ENCODE assay signal across 2 cellular contexts in the genomic region with DNA sequence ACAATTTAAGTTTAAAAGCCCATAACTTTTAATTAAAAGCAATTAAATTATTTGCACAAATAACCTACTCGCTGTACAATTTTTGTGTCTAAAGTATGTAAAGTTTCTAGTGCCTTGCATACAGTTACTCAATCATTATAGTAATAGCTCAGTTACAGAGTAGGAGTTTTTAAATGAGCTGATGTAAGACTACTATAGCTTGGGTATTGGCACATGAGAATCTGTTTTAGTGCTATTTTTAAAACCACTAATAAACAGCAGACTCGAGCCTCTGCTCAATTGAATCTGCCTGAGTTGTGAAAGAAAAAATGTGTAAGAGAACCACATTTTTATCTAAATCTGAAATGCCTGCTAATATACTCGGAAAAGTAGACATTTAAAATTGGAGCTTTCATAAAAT.
TF ChIP-seq lines count a peak whose summit lies in the region.

No MANE protein-coding gene starts in this region.

TF ChIP-seq in IMR-90, 13 proteins besides CTCF, POLR2A, EP300 and RAD21:
- TF ChIP-seq MAFK (IDR thresholded peaks at IDR 0.05; ENCODE audit: low read depth, low read length): no peak
- no peak for TF ChIP-seq RFX5 (IDR thresholded peaks at IDR 0.05; ENCODE audit: low read depth, low read length)
- no peak for TF ChIP-seq MAZ (IDR thresholded peaks at IDR 0.05; ENCODE audit: borderline replicate concordance, low read depth, low read length)
- TF ChIP-seq SMC3 (IDR thresholded peaks at IDR 0.05; ENCODE audit: low read depth, low read length): no peak
- no peak for TF ChIP-seq BHLHE40 (IDR thresholded peaks at IDR 0.05; ENCODE audit: low read depth, low read length)
- TF ChIP-seq MXI1 (IDR thresholded peaks at IDR 0.05; ENCODE audit: borderline replicate concordance, low read depth, low read length): no peak

TF ChIP-seq in GM12878, 131 proteins besides CTCF, POLR2A, EP300 and RAD21:
- TF ChIP-seq, protein P1, sequence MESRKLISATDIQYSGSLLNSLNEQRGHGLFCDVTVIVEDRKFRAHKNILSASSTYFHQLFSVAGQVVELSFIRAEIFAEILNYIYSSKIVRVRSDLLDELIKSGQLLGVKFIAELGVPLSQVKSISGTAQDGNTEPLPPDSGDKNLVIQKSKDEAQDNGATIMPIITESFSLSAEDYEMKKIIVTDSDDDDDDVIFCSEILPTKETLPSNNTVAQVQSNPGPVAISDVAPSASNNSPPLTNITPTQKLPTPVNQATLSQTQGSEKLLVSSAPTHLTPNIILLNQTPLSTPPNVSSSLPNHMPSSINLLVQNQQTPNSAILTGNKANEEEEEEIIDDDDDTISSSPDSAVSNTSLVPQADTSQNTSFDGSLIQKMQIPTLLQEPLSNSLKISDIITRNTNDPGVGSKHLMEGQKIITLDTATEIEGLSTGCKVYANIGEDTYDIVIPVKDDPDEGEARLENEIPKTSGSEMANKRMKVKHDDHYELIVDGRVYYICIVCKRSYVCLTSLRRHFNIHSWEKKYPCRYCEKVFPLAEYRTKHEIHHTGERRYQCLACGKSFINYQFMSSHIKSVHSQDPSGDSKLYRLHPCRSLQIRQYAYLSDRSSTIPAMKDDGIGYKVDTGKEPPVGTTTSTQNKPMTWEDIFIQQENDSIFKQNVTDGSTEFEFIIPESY (IDR thresholded peaks at IDR 0.05): no peak
- TF ChIP-seq ZNF622 (IDR thresholded peaks at IDR 0.05) (no peak), EZH2 (IDR thresholded peaks at IDR 0.05; ENCODE audit: borderline replicate concordance, control insufficient read depth, low read depth, low read length) (no peak), CBX3 (IDR thresholded peaks at IDR 0.05; ENCODE audit: borderline replicate concordance, low read depth) (no peak), TAF1 (IDR thresholded peaks at IDR 0.05; ENCODE audit: borderline replicate concordance, low read depth, low read length) (no peak), CUX1 (IDR thresholded peaks at IDR 0.05; ENCODE audit: insufficient replicate concordance, low read depth, low read length) (no peak), SUPT20H (IDR thresholded peaks at IDR 0.05; ENCODE audit: borderline replicate concordance, control insufficient read depth, low read depth, low read length) (no peak)
- TF ChIP-seq, protein P2, sequence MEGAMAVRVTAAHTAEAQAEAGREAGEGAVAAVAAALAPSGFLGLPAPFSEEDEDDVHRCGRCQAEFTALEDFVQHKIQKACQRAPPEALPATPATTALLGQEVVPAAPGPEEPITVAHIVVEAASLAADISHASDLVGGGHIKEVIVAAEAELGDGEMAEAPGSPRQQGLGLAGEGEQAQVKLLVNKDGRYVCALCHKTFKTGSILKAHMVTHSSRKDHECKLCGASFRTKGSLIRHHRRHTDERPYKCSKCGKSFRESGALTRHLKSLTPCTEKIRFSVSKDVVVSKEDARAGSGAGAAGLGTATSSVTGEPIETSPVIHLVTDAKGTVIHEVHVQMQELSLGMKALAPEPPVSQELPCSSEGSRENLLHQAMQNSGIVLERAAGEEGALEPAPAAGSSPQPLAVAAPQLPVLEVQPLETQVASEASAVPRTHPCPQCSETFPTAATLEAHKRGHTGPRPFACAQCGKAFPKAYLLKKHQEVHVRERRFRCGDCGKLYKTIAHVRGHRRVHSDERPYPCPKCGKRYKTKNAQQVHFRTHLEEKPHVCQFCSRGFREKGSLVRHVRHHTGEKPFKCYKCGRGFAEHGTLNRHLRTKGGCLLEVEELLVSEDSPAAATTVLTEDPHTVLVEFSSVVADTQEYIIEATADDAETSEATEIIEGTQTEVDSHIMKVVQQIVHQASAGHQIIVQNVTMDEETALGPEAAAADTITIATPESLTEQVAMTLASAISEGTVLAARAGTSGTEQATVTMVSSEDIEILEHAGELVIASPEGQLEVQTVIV (IDR thresholded peaks at IDR 0.05; ENCODE audit: borderline replicate concordance, partially characterized antibody): no peak
